ENCODE assay signal across 8 cellular contexts in genomic region chr16:77236063-77236511, GRCh38. TPM values are rescaled to one million over a fixed set of nuclear protein-coding genes. Genes with fewer than 3 reads are reported as not detected.
A peak's percentile ranks its signal among the peaks of the same experiment; 100 is the strongest.
DNase-seq lines count a peak whose midpoint lies in the region; ATAC-seq and TF ChIP-seq lines count a peak whose summit lies in the region.

No MANE protein-coding gene starts in this region.

- H3K36me3 ChIP-seq in GM06990 (ENCODE audit: control insufficient read depth, insufficient read depth, low read length) (no peaks in the 10 kb centered on the region), HCT116 (ENCODE audit: control insufficient read depth in 1 of 2, insufficient read depth in 2 of 2, low read length in 2 of 2) (no peaks in the 10 kb centered on the region), MM.1S (replicated peaks; ENCODE audit: insufficient read depth, low read length) (no peaks in the 10 kb centered on the region), SJCRH30 (no peaks in the 10 kb centered on the region), parathyroid adenoma (ENCODE audit: control insufficient read depth, insufficient read depth, low read length) (no peaks in the 10 kb centered on the region), tibial nerve (no peaks in the 10 kb centered on the region)

- RAD21 ChIA-PET in HCT116 (lab: Charles Lee; ENCODE audit: low non-redundant PET in 1 of 2, low total read pairs in 2 of 2, uncharacterized antibody in 2 of 2, unreplicated experiment in 2 of 2): interaction anchor here in 1 of 2 experiments (0.6 kb wide), 1 partner anchor 361 kb away, joined by 3 read pairs; no protein-coding TSS in a partner anchor

- H3K27ac ChIP-seq in HCT116 (ENCODE audit: low read depth, low read length): no peak overlapping the region
- no peak overlapping the region for H3K27ac ChIP-seq in MM.1S (ENCODE audit: low read length)
- no peak overlapping the region for H3K27ac ChIP-seq in SJCRH30
- H3K27ac ChIP-seq in parathyroid adenoma: no peak overlapping the region
- no peak overlapping the region for H3K27ac ChIP-seq in tibial nerve

- no TSS peak for BruUV-seq in HCT116 (replicated peaks; lab: Mats Ljungman, UMichigan)

- peak; percentile 100 for TF ChIP-seq RAD21 in HCT116 (IDR thresholded peaks at IDR 0.05; ENCODE audit: low read depth)

- 2 to 3% methylated on average over 15 to 19 of the region's 21 CpGs for WGBS in tibial nerve, 2 donors

- TF ChIP-seq EP300 in tibial nerve (IDR thresholded peaks at IDR 0.05): no peak

- H3K4me3 ChIP-seq in GM06990 (replicated peaks; ENCODE audit: low read depth, low read length): no peak overlapping the region
- peak overlapping the region in 1 of 2 experiments; percentile 14; a peak in 1 of 4 replicates for H3K4me3 ChIP-seq in HCT116 (replicated peaks in 1 of 2; ENCODE audit: low read depth in 1 of 2, low read length in 2 of 2)
- H3K4me3 ChIP-seq in MM.1S (ENCODE audit: low read length): no peak overlapping the region
- no peak overlapping the region for H3K4me3 ChIP-seq in SJCRH30
- no peak overlapping the region for H3K4me3 ChIP-seq in parathyroid adenoma (ENCODE audit: low read depth, low read length)
- H3K4me3 ChIP-seq in tibial nerve: peak overlapping the region in 2 of 4 donors; percentile 8 to 11

- POLR2A ChIA-PET in HCT116 (lab: Charles Lee): no interaction called here

- no peaks in the 10 kb centered on the region for H3K9me2 ChIP-seq in HCT116 (ENCODE audit: insufficient read depth)
- H3K9me2 ChIP-seq in MM.1S (replicated peaks; ENCODE audit: insufficient read depth, low read length): no peaks in the 10 kb centered on the region

- H3K27me3 ChIP-seq in GM06990 (replicated peaks; ENCODE audit: control insufficient read depth, insufficient read depth, low read length): no peaks in the 10 kb centered on the region
- H3K27me3 ChIP-seq in HCT116 (ENCODE audit: insufficient read depth, low read length): no peaks in the 10 kb centered on the region
- no peaks in the 10 kb centered on the region for H3K27me3 ChIP-seq in MM.1S (replicated peaks; ENCODE audit: insufficient read depth, low read length)
- H3K27me3 ChIP-seq in SJCRH30: no peaks in the 10 kb centered on the region
- no peaks in the 10 kb centered on the region for H3K27me3 ChIP-seq in parathyroid adenoma (ENCODE audit: control insufficient read depth, insufficient read depth, low read length)
- H3K27me3 ChIP-seq in tibial nerve: peaks cover 0 to 5% of the 10 kb centered on the region in 2 donors

- CTCF ChIA-PET in HCT116 (lab: Charles Lee): interaction anchor here (0.8 to 4.4 kb wide), 6 partner anchors 13 to 858 kb away, joined by 3 to 77 read pairs (median 5); no protein-coding TSS in a partner anchor

- H3K4me2 ChIP-seq in HCT116 (ENCODE audit: low read length): peak overlapping the region; percentile 54
- H3K4me2 ChIP-seq in MM.1S (ENCODE audit: low read depth, low read length): peak overlapping the region; percentile 41; the same call in 1 of the 2 replicates
- peak overlapping the region; percentile 29 for H3K4me2 ChIP-seq in parathyroid adenoma (ENCODE audit: low read length)

- TF ChIP-seq POLR2A in HCT116 (IDR thresholded peaks at IDR 0.05; ENCODE audit: borderline replicate concordance, extremely low read depth, insufficient read depth, insufficient read length): no peak
- no peak for TF ChIP-seq POLR2A in tibial nerve (IDR thresholded peaks at IDR 0.05)

- H3K9ac ChIP-seq in HCT116 (ENCODE audit: low read length) (no peak overlapping the region), MM.1S (ENCODE audit: low read length) (no peak overlapping the region), parathyroid adenoma (no peak overlapping the region)

- H4K20me1 ChIP-seq in HCT116 (ENCODE audit: insufficient read depth) (no peaks in the 10 kb centered on the region), MM.1S (ENCODE audit: insufficient read depth, low read length) (no peaks in the 10 kb centered on the region)

- TF ChIP-seq CTCF in GM06990 (IDR thresholded peaks at IDR 0.05; ENCODE audit: insufficient read depth, low read length, poor library complexity, severe bottlenecking) (peak; percentile 99), HCT116 (IDR thresholded peaks at IDR 0.05 in 2 of 3, conservative IDR thresholded peaks at IDR 0.05 in 1 of 3; ENCODE audit: borderline replicate concordance in 1 of 3, insufficient read depth in 1 of 3, low read depth in 2 of 3, low read length in 2 of 3) (peak; percentile 98 to 99 (median 99)), MM.1S (IDR thresholded peaks at IDR 0.05; ENCODE audit: low read length) (peak; percentile 86), parathyroid adenoma (IDR thresholded peaks at IDR 0.05) (peak; percentile 100), tibial nerve (IDR thresholded peaks at IDR 0.05) (peak; percentile 96 to 99 (median 98))

- no peaks in the 10 kb centered on the region for H3K79me2 ChIP-seq in HCT116 (ENCODE audit: insufficient read depth, low read length)
- H3K79me2 ChIP-seq in MM.1S (ENCODE audit: low read length): no peaks in the 10 kb centered on the region
- H3K79me2 ChIP-seq in parathyroid adenoma: no peaks in the 10 kb centered on the region

- H2AFZ ChIP-seq in HCT116 (ENCODE audit: low read depth, low read length, poor library complexity, severe bottlenecking) (peak overlapping the region; percentile 84), MM.1S (ENCODE audit: low read length) (no peak overlapping the region), parathyroid adenoma (peak overlapping the region; percentile 90)

- intact Hi-C loops in HCT116 (cut with micrococcal nuclease): loop anchor here (1.0 to 10.0 kb wide), 7 partner anchors 140 to 861 kb away; partner anchors contain the start of gene WWOX

- peak; percentile 98 for ATAC-seq in HCT116

- H3F3A ChIP-seq in MM.1S (ENCODE audit: insufficient read depth, low read length): no peaks in the 10 kb centered on the region

- no peaks in the 10 kb centered on the region for H3K9me3 ChIP-seq in HCT116 (ENCODE audit: control insufficient read depth in 1 of 2, insufficient read depth in 1 of 2, low read depth in 1 of 2, low read length in 2 of 2)
- H3K9me3 ChIP-seq in MM.1S (replicated peaks; ENCODE audit: insufficient read depth, low read length): no peaks in the 10 kb centered on the region
- no peaks in the 10 kb centered on the region for H3K9me3 ChIP-seq in SJCRH30 (replicated peaks)
- no peaks in the 10 kb centered on the region for H3K9me3 ChIP-seq in parathyroid adenoma (ENCODE audit: control insufficient read depth, low read length)
- H3K9me3 ChIP-seq in tibial nerve: no peaks in the 10 kb centered on the region

- DNase-seq in GM06990 (ENCODE audit: extremely low read depth, insufficient read length) (peak; percentile 75), HCT116 (ENCODE audit: low read depth, low spot score) (no peak), MM.1S (peak; percentile 67), SJCRH30 (peak; percentile 50 to 80), activated gamma-delta T cell treated with Interleukin-2 at 50 U/mL for 16 hours (peak; percentile 88), germinal center (ENCODE audit: low spot score) (peak; percentile 87), tibial nerve (ENCODE audit: low spot score in 2 of 2) (peak; percentile 61 to 88)

- H3K4me1 ChIP-seq in HCT116 (ENCODE audit: control insufficient read depth in 1 of 2, insufficient read depth in 2 of 2, low read length in 2 of 2) (peaks cover 0 to 5% of the 10 kb centered on the region in 2 experiments; a peak in 2 of 4 replicates), MM.1S (ENCODE audit: low read length) (no peaks in the 10 kb centered on the region), SJCRH30 (no peaks in the 10 kb centered on the region), parathyroid adenoma (no peaks in the 10 kb centered on the region), tibial nerve (peaks cover 0 to 7% (median 0%) of the 10 kb centered on the region in 4 donors)

TF ChIP-seq in HCT116, 20 proteins besides CTCF, POLR2A, EP300 and RAD21:
- TF ChIP-seq POLR2AphosphoS5 (IDR thresholded peaks at IDR 0.05; ENCODE audit: low read depth, low read length): no peak
- TF ChIP-seq ZBTB33 (IDR thresholded peaks at IDR 0.05; ENCODE audit: extremely low read depth, insufficient replicate concordance, low read length): no peak
- no peak for TF ChIP-seq CBX3 (IDR thresholded peaks at IDR 0.05; ENCODE audit: low read depth)
- no peak for TF ChIP-seq EGR1 (IDR thresholded peaks at IDR 0.05; ENCODE audit: low read depth)
- no peak for TF ChIP-seq EZH2phosphoT487 (IDR thresholded peaks at IDR 0.05; ENCODE audit: borderline replicate concordance)
- no peak for TF ChIP-seq TCF7L2 (IDR thresholded peaks at IDR 0.05; ENCODE audit: borderline replicate concordance, extremely low read depth, insufficient read depth, insufficient read length)
- TF ChIP-seq MAX (IDR thresholded peaks at IDR 0.05): no peak

RNA-seq across cellular contexts. Expression of gene SYCE1L, which starts 36.9 kb away (rescaled TPM):
- total RNA-seq in HCT116 (2021; ENCODE audit: unreplicated experiment) (25.7 TPM), tibial nerve (1 to 10 TPM in 1 of 4 donors, not detected in 3; 4.8 TPM)
- polyA plus RNA-seq in HCT116 (2012): 12.9 and 28.6 TPM in 2 replicates
- 0.49 and 0.63 TPM in 2 replicates for total RNA-seq in SJCRH30 (2014; rRNA removed; shearing (Covaris generic))

RNA-seq across cellular contexts. Expression of gene MON1B, which starts 45.1 kb away (rescaled TPM):
- total RNA-seq in HCT116 (2021; ENCODE audit: unreplicated experiment) (34.7 TPM), tibial nerve (10 to 100 TPM; 30.6 to 38.4 (median 34.0) TPM)
- 22.3 and 30.4 TPM in 2 replicates for polyA plus RNA-seq in HCT116 (2012)
- total RNA-seq in SJCRH30 (2014; rRNA removed; shearing (Covaris generic)): 10.4 and 12.3 TPM in 2 replicates
